ENCODE assay signal across 9 cellular contexts in genomic region chr4:109574443-109574850, GRCh38. TPM values are rescaled to one million over a fixed set of nuclear protein-coding genes. Genes with fewer than 3 reads are reported as not detected.
DNase-seq lines count a peak whose midpoint lies in the region; ATAC-seq, FAIRE-seq and TF ChIP-seq lines count a peak whose summit lies in the region.
"Had no signal": no experiment of that assay in that cellular context is flagged by ENCODE, and none has a peak within 500 bp of the region (broad histone marks: within the 10 kb centered on the region; RNA-seq: fewer than 3 reads in every experiment).

No MANE protein-coding gene starts in this region.

- TF ChIP-seq EP300 in A549 (IDR thresholded peaks at IDR 0.05) (no peak), sigmoid colon (IDR thresholded peaks at IDR 0.05) (no peak)

- POLR2A ChIA-PET in A549 (lab: Yijun Ruan, JAX) = no interaction called here

- H3K4me3 ChIP-seq in A549 (no peak overlapping the region), fibroblast of the aortic adventitia (ENCODE audit: low read depth, low read length) (no peak overlapping the region), dorsolateral prefrontal cortex (no peak overlapping the region), sigmoid colon (no peak overlapping the region)

- TF ChIP-seq RAD21 in A549 (conservative IDR thresholded peaks at IDR 0.05 in 1 of 2, IDR thresholded peaks at IDR 0.05 in 1 of 2) = peak; percentile 46 to 47

- H3K36me3 ChIP-seq in sigmoid colon = no peaks in the 10 kb centered on the region

- H3K9me3 ChIP-seq in A549 (no peaks in the 10 kb centered on the region), sigmoid colon (peaks cover 0 to 3% (median under 1%) of the 10 kb centered on the region in 4 donors)

- ATAC-seq in A549 = peak; percentile 83 to 95; a peak in 5 of 6 replicates
- peak; percentile 55 for ATAC-seq in GM19455 (IDR thresholded peaks at IDR 0.05; ENCODE audit: unreplicated experiment)

- WGBS in A549 (ENCODE audit: missing lambda C conversion rate) = 50% methylated on average over 6 of the region's 6 CpGs
- 57 to 75% methylated on average over 6 of the region's 6 CpGs for WGBS in sigmoid colon, 2 donors

- intact Hi-C loops in dorsolateral prefrontal cortex (cut with DNase I) (no loop called here), sigmoid colon (cut with DNase I) (no loop called here)

- FAIRE-seq in A549 (lab: Jason Lieb, UNC) (no peak), frontal cortex (lab: Jason Lieb, UNC) (no peak)
- FAIRE-seq: islet of Langerhans had no signal

- H3K4me1 ChIP-seq in A549 (no peaks in the 10 kb centered on the region), sigmoid colon (no peaks in the 10 kb centered on the region)

- H3K27ac ChIP-seq in A549 (peak overlapping the region in 1 of 2 experiments; percentile 49; a peak in 1 of 6 replicates), dorsolateral prefrontal cortex (no peak overlapping the region), sigmoid colon (no peak overlapping the region)

- no peaks in the 10 kb centered on the region for H3K27me3 ChIP-seq in dorsolateral prefrontal cortex
- no peaks in the 10 kb centered on the region for H3K27me3 ChIP-seq in sigmoid colon

- TF ChIP-seq CTCF in A549 (IDR thresholded peaks at IDR 0.05) (peak; percentile 41), fibroblast of the aortic adventitia (IDR thresholded peaks at IDR 0.05; ENCODE audit: insufficient read depth, low read length) (peak; percentile 45), dorsolateral prefrontal cortex (IDR thresholded peaks at IDR 0.05 in 54 of 56, conservative IDR thresholded peaks at IDR 0.05 in 2 of 56; ENCODE audit: low read depth in 1 of 56, partially characterized antibody in 56 of 56) (peak in 8 of 56 donors; percentile 10 to 37 (median 18)), sigmoid colon (IDR thresholded peaks at IDR 0.05) (no peak)

- DNase-seq in A549 (ENCODE audit: low read depth in 1 of 2, low spot score in 1 of 2) = peak; percentile 26 to 53
- DNase-seq in SW480 (ENCODE audit: low spot score) = peak; percentile 6
- peak; percentile 49 for DNase-seq in fibroblast of the aortic adventitia (ENCODE audit: low read depth)
- no peak for DNase-seq in dorsolateral prefrontal cortex
- no peak for DNase-seq in frontal cortex (ENCODE audit: low spot score in 2 of 2)
- DNase-seq in sigmoid colon = no peak
- DNase-seq in stimulated activated CD4-positive, alpha-beta T cell treated with anti-CD3 and anti-CD28 coated beads, Interleukin-2, amount 100 ng/mL, for 48 hours = no peak

- H3K4me2 ChIP-seq in A549 = peak overlapping the region; percentile 6; the same call in 1 of the 3 replicates

- CTCF ChIA-PET in A549 (lab: Yijun Ruan, JAX) = interaction anchor here (0.7 to 1.5 kb wide), 4 partner anchors 11 to 735 kb away, joined by 3 read pairs; no protein-coding TSS in a partner anchor

- TF ChIP-seq POLR2A in A549 (IDR thresholded peaks at IDR 0.05; ENCODE audit: low read length) = no peak
- no peak for TF ChIP-seq POLR2A in sigmoid colon (IDR thresholded peaks at IDR 0.05)

TF ChIP-seq in A549, 52 proteins besides CTCF, POLR2A, EP300 and RAD21:
- TF ChIP-seq SMC3 (IDR thresholded peaks at IDR 0.05) = peak; percentile 33; the same call in 1 of the 3 replicates
- no peak for TF ChIP-seq RFX5 (IDR thresholded peaks at IDR 0.05)
TF ChIP-seq in A549: peak in this region for 1.

RNA-seq across cellular contexts. Expression of gene MCUB, which starts 14.4 kb away (rescaled TPM):
- 18.0 and 21.9 TPM in 2 replicates for polyA plus RNA-seq in A549 (2011; rRNA removed)
- 38.6 and 41.2 TPM in 2 replicates for polyA plus RNA-seq in A549 (2012; cell fraction: cytosol; rRNA removed)
- polyA plus RNA-seq in A549 (2012; cell fraction: nucleus; rRNA removed) = 22.2 and 22.9 TPM in 2 replicates
- 14.3 to 15.2 TPM (median 14.6 TPM) in 3 replicates for polyA plus RNA-seq in A549 (2017; fragmentation: RNase III; extraction: RNeasy Plus Mini Kit Qiagen cat#74134 plus additional on column Dnase treatment)
- polyA minus RNA-seq in A549 (2011; rRNA and poly(A)+ RNA removed) = 7.1 and 9.7 TPM in 2 replicates
- total RNA-seq in fibroblast of the aortic adventitia (ENCODE audit: low replicate concordance) = 32.5 and 49.3 TPM in 2 replicates
- 10 to 100 TPM in 3 of 120 experiments, 1 to 10 TPM in 117; 1.3 to 14.3 (median 4.8) TPM for total RNA-seq in dorsolateral prefrontal cortex
- total RNA-seq in frontal cortex = 31.8 TPM
- 10 to 100 TPM in 1 of 4 donors, 1 to 10 TPM in 3; 5.0 to 10.9 (median 8.8) TPM for total RNA-seq in sigmoid colon
- polyA plus RNA-seq in sigmoid colon = 10 to 100 TPM in 1 of 3 donors, 1 to 10 TPM in 2; 4.2 to 18.0 (median 7.2) TPM

Comparison
In these comparisons a context has a peak if more than half of its experiments do, and no peak if none do; other contexts are left out.
1. DNase-seq: peak in A549 (2 of 2), SW480 (single experiment) and fibroblast of the aortic adventitia (single experiment); none in dorsolateral prefrontal cortex (0 of 10), frontal cortex (0 of 2), sigmoid colon (single experiment) and stimulated activated CD4-positive, alpha-beta T cell treated with anti-CD3 and anti-CD28 coated beads, Interleukin-2, amount 100 ng/mL, for 48 hours (0 of 2).
2. CTCF ChIP-seq: peak in A549 (single experiment) and fibroblast of the aortic adventitia (single experiment); none in sigmoid colon (0 of 4).